ENCODE assay signal across 9 cellular contexts in the genomic region with DNA sequence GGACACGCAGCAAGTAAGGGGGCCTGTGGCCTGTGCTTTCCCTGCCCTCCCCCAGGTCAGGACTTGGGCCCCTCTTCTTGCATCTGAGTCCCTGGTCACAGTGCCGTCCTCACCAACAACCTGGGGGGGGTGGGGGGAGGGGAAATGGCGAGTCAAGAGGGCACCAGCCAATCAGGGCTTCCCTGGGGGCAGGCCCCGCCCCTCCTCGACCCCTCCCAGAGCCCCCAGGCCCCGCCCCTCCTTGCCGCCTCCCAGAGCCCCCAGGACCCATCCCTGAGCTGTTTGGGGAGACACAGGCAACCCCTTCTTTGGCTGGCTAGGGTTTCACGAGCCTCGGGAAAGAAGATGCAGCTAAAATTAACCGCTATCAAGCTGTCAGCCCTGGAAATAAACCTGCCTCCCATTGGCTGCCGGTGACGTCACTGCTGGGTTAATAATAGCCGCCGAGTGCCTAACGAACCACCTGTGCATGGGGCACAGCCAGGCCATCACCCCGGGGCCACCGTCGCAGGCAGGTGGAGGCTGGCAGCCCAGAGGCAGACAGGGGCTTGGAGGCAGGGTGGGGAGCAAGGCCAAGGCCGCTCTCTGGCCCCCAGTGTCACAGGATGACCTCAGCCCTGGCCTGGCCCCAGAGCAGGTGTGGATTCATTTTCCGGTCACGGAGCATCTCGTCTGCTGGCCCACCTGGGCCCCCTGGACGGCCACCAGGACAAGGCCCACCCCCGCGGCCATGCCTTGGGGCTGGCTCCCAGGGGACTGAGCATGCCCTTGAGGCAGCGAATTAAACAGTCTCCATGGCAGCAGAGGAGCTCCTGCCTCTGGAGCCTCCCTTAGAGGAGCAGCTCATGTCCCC. TPM values are rescaled to one million over a fixed set of nuclear protein-coding genes. Genes with fewer than 3 reads are reported as not detected.
DNase-seq lines count a peak whose midpoint lies in the region; ATAC-seq lines count a peak whose summit lies in the region.
"Had no signal": no experiment of that assay in that cellular context is flagged by ENCODE, and none has a peak within 500 bp of the region (broad histone marks: within the 10 kb centered on the region; RNA-seq: fewer than 3 reads in every experiment).

No MANE protein-coding gene starts in this region.

- DNase-seq in NCI-H524 (lab: John Stamatoyannopoulos, UW) (peak; percentile 85 to 87), NCI-H524 treated with DMSO at 0.1 percent for 48 hours (lab: John Stamatoyannopoulos, UW) (no peak), NCI-H82 treated with DMSO at 0.1 percent for 48 hours (lab: John Stamatoyannopoulos, UW; ENCODE audit: unreplicated experiment) (peak; percentile 26), Right ventricle myocardium superior (peak; percentile 83), superior temporal gyrus (ENCODE audit: extremely low spot score) (peak; percentile 73)
- DNase-seq in T-helper 2 cell treated with Interferon-gamma antibody and Interleukin-4, amounts not matched to agents 5 μg/mL and 100 μg/mL, for 36 hours (ENCODE audit: low spot score), result no peak

- peaks cover 3% of the 10 kb centered on the region for H3K9me3 Mint-ChIP-seq in T-helper 2 cell treated with Interferon-gamma antibody and Interleukin-4, amounts not matched to agents 5 μg/mL and 100 μg/mL, for 36 hours

- H3K27me3 Mint-ChIP-seq in T-helper 2 cell treated with Interferon-gamma antibody and Interleukin-4, amounts not matched to agents 5 μg/mL and 100 μg/mL, for 36 hours (ENCODE audit: low read depth), result peaks cover 21% of the 10 kb centered on the region

- H3K4me1 Mint-ChIP-seq in T-helper 2 cell treated with Interferon-gamma antibody and Interleukin-4, amounts not matched to agents 5 μg/mL and 100 μg/mL, for 36 hours (ENCODE audit: low read depth), result peaks cover 1% of the 10 kb centered on the region

- no peak overlapping the region for H3K4me3 Mint-ChIP-seq in T-helper 2 cell treated with Interferon-gamma antibody and Interleukin-4, amounts not matched to agents 5 μg/mL and 100 μg/mL, for 36 hours

- intact Hi-C loops in Right ventricle myocardium superior (cut with DNase I), result no loop called here

- H3K27ac Mint-ChIP-seq in T-helper 2 cell treated with Interferon-gamma antibody and Interleukin-4, amounts not matched to agents 5 μg/mL and 100 μg/mL, for 36 hours, result no peak overlapping the region

- H3K36me3 Mint-ChIP-seq in T-helper 2 cell treated with Interferon-gamma antibody and Interleukin-4, amounts not matched to agents 5 μg/mL and 100 μg/mL, for 36 hours (ENCODE audit: low read depth), result no peaks in the 10 kb centered on the region

- ATAC-seq in Right ventricle myocardium superior (ENCODE audit: poor library complexity) (peak; percentile 65), HG03108 (IDR thresholded peaks at IDR 0.05; ENCODE audit: unreplicated experiment) (no peak), HG03378 (IDR thresholded peaks at IDR 0.05; ENCODE audit: unreplicated experiment) (no peak)

RNA-seq across cellular contexts. Expression of gene EEF1A2, which starts 3.2 kb away (rescaled TPM):
- 1,229 TPM for total RNA-seq in Right ventricle myocardium superior

RNA-seq across cellular contexts. Expression of gene PPDPF, which starts 18.5 kb away (rescaled TPM):
- 246 TPM for total RNA-seq in Right ventricle myocardium superior

RNA-seq across cellular contexts. Expression of gene KCNQ2, which starts 29.6 kb away (rescaled TPM):
- 0.89 TPM for total RNA-seq in Right ventricle myocardium superior
- total RNA-seq: breast epithelium had no signal

RNA-seq across cellular contexts. Expression of gene PTK6, which starts 35.1 kb away (rescaled TPM):
- 0.13 TPM for total RNA-seq in Right ventricle myocardium superior

RNA-seq across cellular contexts. Expression of gene SRMS, which starts 45.5 kb away (rescaled TPM):
- not detected for total RNA-seq in Right ventricle myocardium superior

Comparison
In these comparisons a context has a peak if more than half of its experiments do, and no peak if none do; other contexts are left out.
1. DNase-seq: peak in NCI-H524 (2 of 2), NCI-H82 treated with DMSO at 0.1 percent for 48 hours (single experiment), Right ventricle myocardium superior (single experiment) and superior temporal gyrus (single experiment); none in NCI-H524 treated with DMSO at 0.1 percent for 48 hours (single experiment) and T-helper 2 cell treated with Interferon-gamma antibody and Interleukin-4, amounts not matched to agents 5 μg/mL and 100 μg/mL, for 36 hours (single experiment).